In genomic region chr14:54609576-54609975, GRCh38 we compare ENCODE assay signal across 17 cellular contexts. TPM values are rescaled to one million over a fixed set of nuclear protein-coding genes. Genes with fewer than 3 reads are reported as not detected.
DNase-seq lines count a peak whose midpoint lies in the region; ATAC-seq and TF ChIP-seq lines count a peak whose summit lies in the region.
"Had no signal": no experiment of that assay in that cellular context is flagged by ENCODE, and none has a peak within 500 bp of the region (broad histone marks: within the 10 kb centered on the region; RNA-seq: fewer than 3 reads in every experiment).

No MANE protein-coding gene starts in this region.

- no peak overlapping the region for H2BK12ac ChIP-seq in mesenchymal stem cell (ENCODE audit: low read length in 2 of 2)

- in situ Hi-C loops in IMR-90 (cut with MboI; ENCODE audit: low sequenced_read_pairs): no loop called here

- H3K36me3 Mint-ChIP-seq in activated T-helper 17 cell treated with anti-CD3 and anti-CD28 coated beads, Interleukin-2, amount 50 U/mL, for 72 hours (ENCODE audit: low read depth): no peaks in the 10 kb centered on the region
- no peaks in the 10 kb centered on the region for H3K36me3 Mint-ChIP-seq in activated CD4-positive, alpha-beta T cell treated with anti-CD3 and anti-CD28 coated beads, Interleukin-2, amount 10 ng/mL, durations not matched to agents 24 days and 14 days (ENCODE audit: low read depth)
- H3K36me3 Mint-ChIP-seq: CD8-positive, alpha-beta memory T cell had no signal

- intact Hi-C loops in IMR-90 (cut with micrococcal nuclease) (no loop called here), uterus (cut with DNase I; ENCODE audit: low total_unique reads) (no loop called here), stomach (cut with DNase I; ENCODE audit: low total_unique reads) (no loop called here)
- intact Hi-C loops in activated CD4-positive, alpha-beta T cell treated with anti-CD3 and anti-CD28 coated beads, Interleukin-2, amount 10 ng/mL, durations not matched to agents 24 days and 14 days (cut with micrococcal nuclease): no loop called here

- H3K4me3 Mint-ChIP-seq in activated T-helper 17 cell treated with anti-CD3 and anti-CD28 coated beads, Interleukin-2, amount 50 U/mL, for 72 hours: peak overlapping the region; percentile 46
- no peak overlapping the region for H3K4me3 Mint-ChIP-seq in activated CD4-positive, alpha-beta T cell treated with anti-CD3 and anti-CD28 coated beads, Interleukin-2, amount 10 ng/mL, durations not matched to agents 24 days and 14 days
- H3K4me3 Mint-ChIP-seq: CD8-positive, alpha-beta memory T cell had no signal

- 0% methylated on average over 1 of the region's 5 CpGs; no CpG with 5 or more reads in 1 of the 2 experiments for WGBS in IMR-90 (ENCODE audit: extremely low coverage in 2 of 2, insufficient read length in 1 of 2), 2 experiments
- 62% methylated on average over 5 of the region's 5 CpGs for WGBS in mesenchymal stem cell
- 71 to 82% (median 74%) methylated on average over 5 of the region's 5 CpGs for WGBS in stomach, 5 donors

- H4K5ac ChIP-seq in IMR-90 (ENCODE audit: low read depth, low read length): peak overlapping the region; percentile 41; the same call in 1 of the 2 replicates

- H3K27ac ChIP-seq in IMR-90 (ENCODE audit: insufficient read depth, low read length) (no peak overlapping the region), mesenchymal stem cell (ENCODE audit: low read length, poor library complexity, severe bottlenecking) (no peak overlapping the region), uterus (peak overlapping the region; percentile 45 to 53), stomach (no peak overlapping the region)
- H3K27ac ChIP-seq: BLaER1, HL-60, PC-9 had no signal

- CTCF ChIA-PET in IMR-90 (lab: Yijun Ruan, JAX): interaction anchor here (0.6 to 1.5 kb wide), 2 partner anchors 9 to 82 kb away, joined by 4 read pairs; no protein-coding TSS in a partner anchor

- no peak overlapping the region for H2BK20ac ChIP-seq in IMR-90 (ENCODE audit: low read depth, low read length)

- H3K79me1 ChIP-seq in IMR-90 (ENCODE audit: low read depth in 1 of 2, low read length in 2 of 2) (peaks cover 45 to 79% of the 10 kb centered on the region in 2 experiments), mesenchymal stem cell (replicated peaks; ENCODE audit: low read length, poor library complexity, severe bottlenecking) (peaks cover 16% of the 10 kb centered on the region)

- H3K18ac ChIP-seq in IMR-90 (ENCODE audit: low read depth, low read length): no peak overlapping the region; the same call in 1 of the 2 replicates
- H3K18ac ChIP-seq in mesenchymal stem cell (ENCODE audit: low read depth in 1 of 2, low read length in 2 of 2): no peak overlapping the region

- H3K9ac ChIP-seq in IMR-90 (ENCODE audit: low read depth, low read length): no peak overlapping the region
- peak overlapping the region; percentile 58 for H3K9ac ChIP-seq in mesenchymal stem cell (ENCODE audit: low read length)
- H3K9ac ChIP-seq: BLaER1 had no signal

- H4K91ac ChIP-seq in IMR-90 (ENCODE audit: insufficient read depth, low read depth, low read length) (no peak overlapping the region), mesenchymal stem cell (ENCODE audit: low read length) (no peak overlapping the region)

- H2AK9ac ChIP-seq in IMR-90 (replicated peaks; ENCODE audit: low read depth, low read length, poor library complexity): no peak overlapping the region

- H3K23ac ChIP-seq in IMR-90 (ENCODE audit: low read depth, low read length): no peak overlapping the region
- no peak overlapping the region for H3K23ac ChIP-seq in mesenchymal stem cell (ENCODE audit: low read length in 2 of 2)

- H3K4ac ChIP-seq in IMR-90 (ENCODE audit: low read depth, low read length): no peak overlapping the region
- no peak overlapping the region for H3K4ac ChIP-seq in mesenchymal stem cell (ENCODE audit: low read depth in 1 of 2, low read length in 2 of 2)

- peaks cover 23% of the 10 kb centered on the region for H3K4me1 ChIP-seq in IMR-90 (ENCODE audit: control insufficient read depth, insufficient read depth, low read length)
- H3K4me1 ChIP-seq in mesenchymal stem cell (ENCODE audit: control insufficient read depth, insufficient read depth, low read depth, low read length): peaks cover 16% of the 10 kb centered on the region
- H3K4me1 ChIP-seq in uterus: no peaks in the 10 kb centered on the region
- H3K4me1 ChIP-seq in stomach: peaks cover 0 to 26% (median 15%) of the 10 kb centered on the region in 4 donors

- H3K4me2 ChIP-seq in IMR-90 (ENCODE audit: low read depth, low read length): peak overlapping the region; percentile 19; the same call in 1 of the 2 replicates
- no peak overlapping the region for H3K4me2 ChIP-seq in mesenchymal stem cell (ENCODE audit: low read length, poor library complexity, severe bottlenecking)
- H3K4me2 ChIP-seq: BLaER1, PC-9 had no signal

- H2AK5ac ChIP-seq in IMR-90 (ENCODE audit: low read depth, low read length) (no peak overlapping the region; the same call in 1 of the 2 replicates), mesenchymal stem cell (ENCODE audit: low read length, severe bottlenecking) (no peak overlapping the region)

- no peak for TF ChIP-seq POLR2A in IMR-90 (IDR thresholded peaks at IDR 0.05; ENCODE audit: low read depth, low read length)
- no peak for TF ChIP-seq POLR2A in uterus (IDR thresholded peaks at IDR 0.05)
- TF ChIP-seq POLR2A in stomach (IDR thresholded peaks at IDR 0.05): no peak

- TF ChIP-seq CTCF in IMR-90 (conservative IDR thresholded peaks at IDR 0.05; ENCODE audit: low read depth, low read length): no peak
- TF ChIP-seq CTCF in uterus (IDR thresholded peaks at IDR 0.05): no peak
- no peak for TF ChIP-seq CTCF in stomach (IDR thresholded peaks at IDR 0.05)

- H3K9me1 ChIP-seq in IMR-90 (ENCODE audit: insufficient read depth, low read length): peaks cover 24% of the 10 kb centered on the region

- no peak for TF ChIP-seq EP300 in stomach (IDR thresholded peaks at IDR 0.05)

- BruUV-seq in IMR-90 (replicated peaks; lab: Mats Ljungman, UMichigan): no TSS peak

- ATAC-seq in IMR-90 (ENCODE audit: low read depth): no peak
- ATAC-seq in activated T-helper 17 cell treated with anti-CD3 and anti-CD28 coated beads, Interleukin-2, amount 50 U/mL, for 72 hours (replicated peaks): peak; percentile 32

- TF ChIP-seq RAD21 in IMR-90 (IDR thresholded peaks at IDR 0.05; ENCODE audit: low read length): no peak

- peaks cover 18% of the 10 kb centered on the region for H4K20me1 ChIP-seq in IMR-90 (ENCODE audit: insufficient read depth, low read length)

- peak overlapping the region; percentile 14 for H3K27ac Mint-ChIP-seq in activated T-helper 17 cell treated with anti-CD3 and anti-CD28 coated beads, Interleukin-2, amount 50 U/mL, for 72 hours
- no peak overlapping the region for H3K27ac Mint-ChIP-seq in activated CD4-positive, alpha-beta T cell treated with anti-CD3 and anti-CD28 coated beads, Interleukin-2, amount 10 ng/mL, durations not matched to agents 24 days and 14 days
- H3K27ac Mint-ChIP-seq: CD8-positive, alpha-beta memory T cell had no signal

- H2BK5ac ChIP-seq in IMR-90 (ENCODE audit: low read depth, low read length, poor library complexity, severe bottlenecking): peak overlapping the region; percentile 83
- H2BK5ac ChIP-seq in mesenchymal stem cell (ENCODE audit: low read depth, low read length, poor library complexity, severe bottlenecking): no peak overlapping the region

- H2BK15ac ChIP-seq in IMR-90 (ENCODE audit: low read depth, low read length): peak overlapping the region; percentile 30; the same call in 1 of the 3 replicates
- H2BK15ac ChIP-seq in mesenchymal stem cell (ENCODE audit: low read depth, poor library complexity, severe bottlenecking): no peak overlapping the region

- H3K9me3 ChIP-seq in IMR-90 (ENCODE audit: control insufficient read depth, insufficient read depth, low read length) (no peaks in the 10 kb centered on the region), mesenchymal stem cell (ENCODE audit: control insufficient read depth, low read length) (no peaks in the 10 kb centered on the region), uterus (no peaks in the 10 kb centered on the region), stomach (no peaks in the 10 kb centered on the region)
- H3K9me3 ChIP-seq: BLaER1 had no signal

- H3K4me3 ChIP-seq in IMR-90 (ENCODE audit: insufficient read depth, low read depth, low read length): no peak overlapping the region
- peak overlapping the region in 1 of 2 experiments; percentile 52 for H3K4me3 ChIP-seq in mesenchymal stem cell (ENCODE audit: insufficient read depth in 1 of 2, low read depth in 1 of 2, low read length in 2 of 2)
- H3K4me3 ChIP-seq in uterus: no peak overlapping the region
- H3K4me3 ChIP-seq in stomach: no peak overlapping the region
- H3K4me3 ChIP-seq: BLaER1, PC-9 had no signal

- H2AFZ ChIP-seq in IMR-90 (replicated peaks; ENCODE audit: low read length, poor library complexity) (no peak overlapping the region), mesenchymal stem cell (ENCODE audit: low read depth, low read length) (no peak overlapping the region)
- H2AFZ ChIP-seq: PC-9 had no signal

- no peaks in the 10 kb centered on the region for H3K9me3 Mint-ChIP-seq in activated T-helper 17 cell treated with anti-CD3 and anti-CD28 coated beads, Interleukin-2, amount 50 U/mL, for 72 hours
- H3K9me3 Mint-ChIP-seq in activated CD4-positive, alpha-beta T cell treated with anti-CD3 and anti-CD28 coated beads, Interleukin-2, amount 10 ng/mL, durations not matched to agents 24 days and 14 days: no peaks in the 10 kb centered on the region
- H3K9me3 Mint-ChIP-seq: CD8-positive, alpha-beta memory T cell had no signal

- POLR2A ChIA-PET in IMR-90 (lab: Charles Lee; ENCODE audit: unreplicated experiment): interaction anchor here (1.0 kb wide), 1 partner anchor 77 kb away, joined by 4 read pairs; no protein-coding TSS in a partner anchor

- dilution Hi-C loops in IMR-90 (cut with HindIII; ENCODE audit: low sequenced_read_pairs, unreplicated experiment): no loop called here

- 0 out of 4 replicates have a peak overlapping the region, but pooled peaks of 1 of the 2 experiments have one; percentile 20 for H4K8ac ChIP-seq in IMR-90 (ENCODE audit: low read depth in 2 of 2, low read length in 2 of 2)
- no peak overlapping the region for H4K8ac ChIP-seq in mesenchymal stem cell (ENCODE audit: low read length)

- no peak overlapping the region for H3K56ac ChIP-seq in IMR-90 (ENCODE audit: extremely low read depth, insufficient read depth, low read length)

- peaks cover 2% of the 10 kb centered on the region for H3K36me3 ChIP-seq in IMR-90 (ENCODE audit: control insufficient read depth, insufficient read depth, low read length)
- no peaks in the 10 kb centered on the region for H3K36me3 ChIP-seq in mesenchymal stem cell (ENCODE audit: control insufficient read depth in 1 of 2, insufficient read depth in 2 of 2, low read depth in 1 of 2, low read length in 2 of 2)
- no peaks in the 10 kb centered on the region for H3K36me3 ChIP-seq in uterus
- H3K36me3 ChIP-seq in stomach: no peaks in the 10 kb centered on the region

- DNase-seq in IMR-90 (no peak), mesenchymal stem cell (no peak), uterus (no peak), NCI-H1092 (lab: John Stamatoyannopoulos, UW) (no peak), stomach (no peak)
- DNase-seq in activated CD4-positive, alpha-beta T cell treated with anti-CD3 and anti-CD28 coated beads, Interleukin-2, amount 10 ng/mL, durations not matched to agents 24 days and 14 days: no peak
- DNase-seq: CD8-positive, alpha-beta memory T cell; DND-41; KBM-7; NCI-H1092 treated with DMSO at 0.1 percent for 48 hours; NCI-H1694; NCI-H446; NCI-H748 treated with DMSO at 0.1 percent for 48 hours; PC-9 had no signal

- no peaks in the 10 kb centered on the region for H3K27me3 ChIP-seq in IMR-90 (ENCODE audit: control insufficient read depth, insufficient read depth, low read length)
- H3K27me3 ChIP-seq in mesenchymal stem cell (ENCODE audit: control insufficient read depth in 1 of 2, insufficient read depth in 1 of 2, low read length in 2 of 2): no peaks in the 10 kb centered on the region
- H3K27me3 ChIP-seq in uterus: no peaks in the 10 kb centered on the region
- no peaks in the 10 kb centered on the region for H3K27me3 ChIP-seq in stomach
- H3K27me3 ChIP-seq: BLaER1 had no signal

- peak overlapping the region; percentile 23; the same call in 1 of the 2 replicates for H2BK120ac ChIP-seq in IMR-90 (ENCODE audit: low read depth, low read length)
- H2BK120ac ChIP-seq in mesenchymal stem cell (ENCODE audit: low read depth, low read length): no peak overlapping the region

- H3K14ac ChIP-seq in IMR-90 (replicated peaks; ENCODE audit: low read depth, low read length) (no peak overlapping the region), mesenchymal stem cell (ENCODE audit: low read length in 2 of 2) (no peak overlapping the region)

- peaks cover 6% of the 10 kb centered on the region for H3K4me1 Mint-ChIP-seq in activated T-helper 17 cell treated with anti-CD3 and anti-CD28 coated beads, Interleukin-2, amount 50 U/mL, for 72 hours
- no peaks in the 10 kb centered on the region for H3K4me1 Mint-ChIP-seq in activated CD4-positive, alpha-beta T cell treated with anti-CD3 and anti-CD28 coated beads, Interleukin-2, amount 10 ng/mL, durations not matched to agents 24 days and 14 days
- H3K4me1 Mint-ChIP-seq: CD8-positive, alpha-beta memory T cell had no signal

- H3K27me3 Mint-ChIP-seq in activated T-helper 17 cell treated with anti-CD3 and anti-CD28 coated beads, Interleukin-2, amount 50 U/mL, for 72 hours: peaks cover 8% of the 10 kb centered on the region
- peaks cover 10% of the 10 kb centered on the region for H3K27me3 Mint-ChIP-seq in activated CD4-positive, alpha-beta T cell treated with anti-CD3 and anti-CD28 coated beads, Interleukin-2, amount 10 ng/mL, durations not matched to agents 24 days and 14 days

RNA-seq across cellular contexts. Expression of gene SAMD4A, which starts 42.6 kb away (rescaled TPM):
- total RNA-seq in IMR-90 (2012; rRNA removed) (36.7 and 38.2 TPM in 2 replicates), uterus (10 to 100 TPM; 46.9 to 67.8 (median 55.0) TPM), stomach (10 to 100 TPM; 11.6 to 67.4 (median 19.8) TPM)
- polyA plus RNA-seq in IMR-90 (2012; rRNA removed) (20.0 and 22.9 TPM in 2 replicates), stomach (10 to 100 TPM in 1 of 3 donors, 1 to 10 TPM in 2; 2.5 to 12.1 (median 5.3) TPM)
- polyA plus RNA-seq in IMR-90 (2012; cell fraction: cytosol; rRNA removed): 9.1 and 12.2 TPM in 2 replicates
- 27.3 and 38.9 TPM in 2 replicates for polyA plus RNA-seq in IMR-90 (2012; cell fraction: nucleus; rRNA removed; ENCODE audit: low replicate concordance)
- 1 to 10 TPM; 3.2 to 4.4 TPM for total RNA-seq in activated T-helper 17 cell treated with anti-CD3 and anti-CD28 coated beads, Interleukin-2, amount 50 U/mL, for 72 hours
- 21.1 TPM for polyA plus RNA-seq in mesenchymal stem cell (2013, experiment 1 of 2)
- 21.2 TPM for polyA plus RNA-seq in mesenchymal stem cell (2013, experiment 2 of 2)
- total RNA-seq in activated CD4-positive, alpha-beta T cell treated with anti-CD3 and anti-CD28 coated beads, Interleukin-2, amount 10 ng/mL, durations not matched to agents 24 days and 14 days: 4.6 and 5.7 TPM in 2 replicates
- polyA plus RNA-seq: CD8-positive, alpha-beta memory T cell had no signal

Comparison
In these comparisons a context has a peak if more than half of its experiments do, and no peak if none do; other contexts are left out.
1. H3K27ac ChIP-seq: peak in uterus (2 of 2); none in IMR-90 (single experiment), mesenchymal stem cell (single experiment) and stomach (0 of 5).